21 cellular contexts compared by ENCODE assay signal in the genomic region with DNA sequence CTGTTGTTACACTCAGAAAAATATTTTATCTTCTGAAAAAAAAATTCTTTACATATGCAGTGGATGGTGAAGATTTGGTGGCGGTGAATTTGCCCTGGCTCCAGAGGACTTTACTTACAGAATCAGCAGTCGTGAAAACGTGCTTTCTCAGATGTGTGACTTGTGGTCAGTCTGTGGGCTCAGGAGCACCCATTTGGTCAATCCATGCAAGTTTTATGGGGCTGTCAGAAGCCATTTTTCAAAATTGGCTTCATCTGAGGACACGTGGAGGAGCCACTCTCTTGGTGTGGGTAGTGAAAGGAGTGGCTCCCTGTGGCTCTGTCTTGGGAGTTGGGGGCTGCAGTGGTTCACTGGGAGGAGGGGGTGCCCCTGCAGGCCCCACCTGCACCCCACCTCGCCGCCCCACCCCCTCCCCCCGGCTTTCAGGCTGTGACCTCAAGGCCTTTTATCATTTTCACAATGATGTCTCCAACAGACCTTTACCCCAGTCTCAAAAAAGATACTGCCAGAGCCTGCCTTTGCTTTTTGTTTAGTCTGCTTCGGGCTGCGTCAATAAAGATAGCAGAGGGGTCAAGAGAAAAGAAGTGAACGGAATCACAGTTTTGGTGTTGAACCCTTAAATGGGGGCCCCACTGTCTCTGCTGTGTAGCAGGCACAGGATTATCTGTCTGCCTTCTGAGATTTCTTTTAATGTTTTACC.
DNase-seq lines count a peak whose midpoint lies in the region; ATAC-seq, FAIRE-seq and TF ChIP-seq lines count a peak whose summit lies in the region.
"Had no signal": no experiment of that assay in that cellular context is flagged by ENCODE, and none has a peak within 500 bp of the region (broad histone marks: within the 10 kb centered on the region; RNA-seq: fewer than 3 reads in every experiment).

No MANE protein-coding gene starts in this region.

- intact Hi-C loops in right lobe of liver (cut with DNase I), result no loop called here

- no peaks in the 10 kb centered on the region for H3K9me3 ChIP-seq in right lobe of liver
- H3K9me3 ChIP-seq: ascending aorta, colonic mucosa, lower lobe of right lung, SJCRH30, upper lobe of right lung had no signal

- no peak for TF ChIP-seq CTCF in right lobe of liver (IDR thresholded peaks at IDR 0.05)

- H3K27me3 ChIP-seq in right lobe of liver, result no peaks in the 10 kb centered on the region
- H3K27me3 ChIP-seq: ascending aorta, colonic mucosa, SJCRH30, upper lobe of right lung had no signal

- 55% methylated on average over 10 of the region's 10 CpGs for WGBS in right lobe of liver (ENCODE audit: insufficient coverage, low coverage, low lambda C conversion rate, missing lambda C conversion rate)

- no peak overlapping the region for H3K27ac ChIP-seq in right lobe of liver
- H3K27ac ChIP-seq: ascending aorta, colonic mucosa, lower lobe of right lung, SJCRH30, upper lobe of right lung had no signal

- no peak for DNase-seq in right lobe of liver
- DNase-seq in activated naive CD4-positive, alpha-beta T cell treated with Interleukin-2 at 50 U/mL for 16 hours, result no peak
- DNase-seq in NCI-H345 treated with DMSO at 0.1 percent for 48 hours (lab: John Stamatoyannopoulos, UW; ENCODE audit: unreplicated experiment), result no peak
- no peak for DNase-seq in GM12892 (ENCODE audit: insufficient read length)
- DNase-seq: activated CD4-positive, alpha-beta memory T cell treated with anti-CD3 and anti-CD28 coated beads for 36 hours; colonic mucosa; DMS79; hypothalamus; lower lobe of right lung; natural killer cell; NCI-H1048; NCI-H2227 treated with DMSO at 0.1 percent for 48 hours; SJCRH30; T-helper 9 cell; upper lobe of right lung had no signal

- no peak overlapping the region for H3K4me3 ChIP-seq in right lobe of liver
- H3K4me3 ChIP-seq: ascending aorta, colonic mucosa, lower lobe of right lung, SJCRH30, upper lobe of right lung had no signal

- peaks cover 0 to 8% (median 0%) of the 10 kb centered on the region in 4 donors for H3K4me1 ChIP-seq in right lobe of liver
- H3K4me1 ChIP-seq: ascending aorta, colonic mucosa, lower lobe of right lung, SJCRH30, upper lobe of right lung had no signal

- FAIRE-seq in GM12892 (lab: Jason Lieb, UNC), result no peak
- FAIRE-seq: GM12891 had no signal

- ATAC-seq in GM18517 (IDR thresholded peaks at IDR 0.05; ENCODE audit: unreplicated experiment), result peak; percentile 42
- ATAC-seq in GM21619 (IDR thresholded peaks at IDR 0.05; ENCODE audit: unreplicated experiment), result peak; percentile 37
- peak; percentile 47 for ATAC-seq in HG03378 (IDR thresholded peaks at IDR 0.05; ENCODE audit: unreplicated experiment)
- ATAC-seq in right lobe of liver, result peak; percentile 50 to 73 (median 64)
- ATAC-seq in GM18505 (IDR thresholded peaks at IDR 0.05; ENCODE audit: unreplicated experiment), result no peak
- ATAC-seq: lower lobe of right lung, natural killer cell, upper lobe of right lung had no signal

- no peaks in the 10 kb centered on the region for H3K36me3 ChIP-seq in right lobe of liver
- H3K36me3 ChIP-seq: ascending aorta, colonic mucosa, lower lobe of right lung, SJCRH30, upper lobe of right lung had no signal

- TF ChIP-seq POLR2A in right lobe of liver (IDR thresholded peaks at IDR 0.05) (no peak), GM18505 (IDR thresholded peaks at IDR 0.05; ENCODE audit: borderline replicate concordance, extremely low read depth, insufficient read depth, insufficient read length) (no peak), GM12892 (IDR thresholded peaks at IDR 0.05; ENCODE audit: low read depth, low read length) (no peak)
